ENCODE assay signal across 23 cellular contexts in the genomic region with DNA sequence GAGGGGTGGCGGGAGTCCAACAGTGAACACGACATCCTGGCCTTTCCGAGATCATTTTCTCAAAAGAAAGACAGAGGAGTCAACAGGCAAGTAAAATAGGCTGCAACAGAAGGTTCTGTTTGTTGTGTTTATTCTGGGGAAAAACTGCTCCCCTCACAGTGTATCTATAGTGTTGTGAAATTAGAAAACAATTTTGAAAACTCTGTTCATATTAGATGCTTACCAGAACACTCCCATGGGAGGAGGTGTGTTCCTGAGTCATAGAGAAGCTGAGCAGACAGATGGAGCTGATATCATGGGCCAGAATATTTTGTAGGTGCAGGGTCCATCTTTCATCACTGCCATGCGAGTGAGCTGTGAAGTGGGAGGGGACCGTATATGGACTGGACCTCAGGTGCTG. TPM values are rescaled to one million over a fixed set of nuclear protein-coding genes. Genes with fewer than 3 reads are reported as not detected.
DNase-seq lines count a peak whose midpoint lies in the region; ATAC-seq, FAIRE-seq and TF ChIP-seq lines count a peak whose summit lies in the region.
"Had no signal": no experiment of that assay in that cellular context is flagged by ENCODE, and none has a peak within 500 bp of the region (broad histone marks: within the 10 kb centered on the region; RNA-seq: fewer than 3 reads in every experiment).

No MANE protein-coding gene starts in this region.

- H3K4ac ChIP-seq in H1 (replicated peaks; ENCODE audit: insufficient read length, low read depth, low read length) = no peak overlapping the region

- WGBS in mammary epithelial cell (ENCODE audit: low coverage, missing lambda C conversion rate) = 53% methylated on average over 5 of the region's 5 CpGs
- WGBS in H1 (ENCODE audit: extremely low coverage in 1 of 2, insufficient coverage in 1 of 2, insufficient read length in 1 of 2, insufficient replicate concordance in 2 of 2, low coverage in 1 of 2, low lambda C conversion rate in 2 of 2, missing lambda C conversion rate in 1 of 2), 2 experiments = 87% methylated on average over 5 of the region's 5 CpGs; no CpG with 5 or more reads in 1 of the 2 experiments

- no peak overlapping the region for H3K23ac ChIP-seq in H1 (ENCODE audit: insufficient read length)

- H3K4me2 ChIP-seq in mammary epithelial cell (ENCODE audit: insufficient read depth, low read depth, low read length) (no peak overlapping the region), H1 (ENCODE audit: insufficient read depth in 1 of 2, low read depth in 2 of 2, low read length in 2 of 2) (no peak overlapping the region)
- H3K4me2 ChIP-seq: A549 had no signal

- H3K4me1 ChIP-seq in mammary epithelial cell (ENCODE audit: insufficient read depth, low read length) (no peaks in the 10 kb centered on the region), H1 (replicated peaks in 1 of 4; ENCODE audit: control insufficient read depth in 3 of 4, insufficient read depth in 4 of 4, low read length in 3 of 4) (peaks cover 4 to 27% (median 11%) of the 10 kb centered on the region in 4 experiments; a peak in 6 of 7 replicates), gastrocnemius medialis (no peaks in the 10 kb centered on the region), tibial artery (no peaks in the 10 kb centered on the region)
- H3K4me1 ChIP-seq: A549 had no signal

- no peak overlapping the region for H2BK5ac ChIP-seq in H1 (ENCODE audit: low read depth, low read length)

- H3K36me3 ChIP-seq in mammary epithelial cell (ENCODE audit: insufficient read depth, low read length) (no peaks in the 10 kb centered on the region), H1 (ENCODE audit: control insufficient read depth in 2 of 4, insufficient read depth in 4 of 4, low read length in 3 of 4) (no peaks in the 10 kb centered on the region; a peak in 1 of 8 replicates), gastrocnemius medialis (no peaks in the 10 kb centered on the region), tibial artery (no peaks in the 10 kb centered on the region)

- POLR2A ChIA-PET in MCF 10A (lab: Yijun Ruan, JAX) = interaction anchor here (0.5 to 0.9 kb wide), 3 partner anchors 10 to 940 kb away, joined by 3 to 5 read pairs (median 3); no protein-coding TSS in a partner anchor
- POLR2A ChIA-PET in H1 (lab: Charles Lee; ENCODE audit: partially characterized antibody) = no interaction called here

- no peaks in the 10 kb centered on the region for H3K9me3 Mint-ChIP-seq in MCF 10A (ENCODE audit: unreplicated experiment)

- H2BK12ac ChIP-seq in H1 (ENCODE audit: low read depth, low read length) = peak overlapping the region; percentile 55; the same call in 1 of the 2 replicates

- H3K23me2 ChIP-seq in H1 (ENCODE audit: low read depth, low read length) = no peaks in the 10 kb centered on the region

- H3K79me2 ChIP-seq in mammary epithelial cell (ENCODE audit: insufficient read depth, low read length) (no peaks in the 10 kb centered on the region), H1 (ENCODE audit: control insufficient read depth in 1 of 2, insufficient read depth in 2 of 2, low read length in 2 of 2) (no peaks in the 10 kb centered on the region)

- TF ChIP-seq POLR2A in H1 (IDR thresholded peaks at IDR 0.05; ENCODE audit: control extremely low read depth in 1 of 2, low read depth in 2 of 2, low read length in 2 of 2) (no peak), gastrocnemius medialis (IDR thresholded peaks at IDR 0.05) (no peak)

- H2AK5ac ChIP-seq in H1 (ENCODE audit: low read depth, low read length) = no peak overlapping the region

- H3K56ac ChIP-seq in H1 (replicated peaks; ENCODE audit: insufficient read length, low read depth, low read length) = no peak overlapping the region

- H3K9ac ChIP-seq in mammary epithelial cell (ENCODE audit: insufficient read depth, low read length) = no peak overlapping the region
- no peak overlapping the region for H3K9ac ChIP-seq in H1 (replicated peaks in 1 of 4; ENCODE audit: extremely low read depth in 1 of 4, low read depth in 3 of 4, low read length in 3 of 4)

- no peaks in the 10 kb centered on the region for H4K20me1 ChIP-seq in mammary epithelial cell (ENCODE audit: insufficient read depth, low read length)
- H4K20me1 ChIP-seq in H1 (replicated peaks in 1 of 2; ENCODE audit: control insufficient read depth in 1 of 2, insufficient read depth in 2 of 2, low read length in 2 of 2) = no peaks in the 10 kb centered on the region

- H3K27ac Mint-ChIP-seq in MCF 10A (ENCODE audit: low read depth, unreplicated experiment) = no peak overlapping the region
- H3K27ac Mint-ChIP-seq: CD4-positive, alpha-beta memory T cell had no signal

- no peaks in the 10 kb centered on the region for H3K36me3 Mint-ChIP-seq in MCF 10A (ENCODE audit: insufficient read depth, unreplicated experiment)
- H3K36me3 Mint-ChIP-seq: CD4-positive, alpha-beta memory T cell had no signal

- no peak overlapping the region for H3K4me3 Mint-ChIP-seq in MCF 10A (ENCODE audit: unreplicated experiment)
- H3K4me3 Mint-ChIP-seq: CD4-positive, alpha-beta memory T cell had no signal

- H3K27ac ChIP-seq in mammary epithelial cell (ENCODE audit: insufficient read depth, low read depth, low read length) = no peak overlapping the region
- H3K27ac ChIP-seq in H1 (ENCODE audit: low read depth, low read length) = no peak overlapping the region
- peak overlapping the region in 1 of 4 donors; percentile 10 for H3K27ac ChIP-seq in gastrocnemius medialis
- H3K27ac ChIP-seq in tibial artery = no peak overlapping the region
- H3K27ac ChIP-seq: A549 had no signal

- no peak overlapping the region for H3K4me3 ChIP-seq in mammary epithelial cell (replicated peaks in 1 of 3; ENCODE audit: insufficient read depth in 1 of 3, low read depth in 2 of 3, low read length in 3 of 3)
- no peak overlapping the region for H3K4me3 ChIP-seq in H1 (ENCODE audit: extremely low read depth in 1 of 4, insufficient read depth in 2 of 4, low read depth in 3 of 4, low read length in 4 of 4)
- H3K4me3 ChIP-seq in gastrocnemius medialis = no peak overlapping the region
- no peak overlapping the region for H3K4me3 ChIP-seq in tibial artery
- H3K4me3 ChIP-seq: A549 had no signal

- no peak overlapping the region for H3K18ac ChIP-seq in H1 (ENCODE audit: extremely low read depth, low read length)

- intact Hi-C loops in MCF 10A (cut with micrococcal nuclease) = no loop called here
- intact Hi-C loops in mammary epithelial cell (cut with micrococcal nuclease) = no loop called here
- intact Hi-C loops in gastrocnemius medialis (cut with DNase I; ENCODE audit: low total_unique reads) = no loop called here
- intact Hi-C loops in tibial artery (cut with DNase I; ENCODE audit: low total_unique reads) = no loop called here

- no peak for FAIRE-seq in H1 (lab: Jason Lieb, UNC)
- FAIRE-seq: A549, GM12891, GM18507 had no signal

- in situ Hi-C loops in mammary epithelial cell (cut with MboI; ENCODE audit: low sequenced_read_pairs in 2 of 2) = no loop called here
- in situ Hi-C loops in gastrocnemius medialis (cut with MboI; ENCODE audit: low sequenced_read_pairs in 4 of 4) = no loop called here

- H4K91ac ChIP-seq in H1 (replicated peaks; ENCODE audit: insufficient read length, low read length) = no peak overlapping the region

- H3K9me3 ChIP-seq in mammary epithelial cell (replicated peaks; ENCODE audit: insufficient read depth, low read length) = no peaks in the 10 kb centered on the region
- H3K9me3 ChIP-seq in H1 (ENCODE audit: insufficient read depth in 2 of 2, low read depth in 1 of 2, low read length in 1 of 2) = peaks cover 7% of the 10 kb centered on the region in 2 experiments; a peak in 3 of 4 replicates
- no peaks in the 10 kb centered on the region for H3K9me3 ChIP-seq in gastrocnemius medialis
- H3K9me3 ChIP-seq in tibial artery = no peaks in the 10 kb centered on the region
- H3K9me3 ChIP-seq: A549 had no signal

- H2BK20ac ChIP-seq in H1 (ENCODE audit: low read length) = no peak overlapping the region; the same call in 1 of the 2 replicates

- no peak for TF ChIP-seq EP300 in H1 (IDR thresholded peaks at IDR 0.05; ENCODE audit: borderline replicate concordance in 1 of 2, low read depth in 2 of 2, low read length in 2 of 2)

- TF ChIP-seq CTCF in MCF 10A (IDR thresholded peaks at IDR 0.05; ENCODE audit: unreplicated experiment) (no peak), mammary epithelial cell (conservative IDR thresholded peaks at IDR 0.05 in 1 of 2, IDR thresholded peaks at IDR 0.05 in 1 of 2; ENCODE audit: extremely low read depth in 1 of 2, insufficient read depth in 1 of 2, low read depth in 1 of 2, low read length in 2 of 2) (no peak), H1 (IDR thresholded peaks at IDR 0.05; ENCODE audit: control extremely low read depth in 1 of 3, insufficient read depth in 1 of 3, low read depth in 1 of 3, low read length in 3 of 3) (no peak), gastrocnemius medialis (IDR thresholded peaks at IDR 0.05 in 4 of 5, conservative IDR thresholded peaks at IDR 0.05 in 1 of 5) (no peak), tibial artery (IDR thresholded peaks at IDR 0.05) (no peak)

- H3K27me3 ChIP-seq in mammary epithelial cell (ENCODE audit: insufficient read depth, low read length) (peaks cover 9% of the 10 kb centered on the region), H1 (replicated peaks in 1 of 4; ENCODE audit: control insufficient read depth in 3 of 4, extremely low read depth in 1 of 4, insufficient read depth in 3 of 4, low read length in 3 of 4) (no peaks in the 10 kb centered on the region), gastrocnemius medialis (peaks cover 0 to 4% (median 0%) of the 10 kb centered on the region in 3 donors), tibial artery (no peaks in the 10 kb centered on the region)

- CTCF ChIA-PET in MCF 10A (lab: Yijun Ruan, JAX) (interaction anchor here (0.5 to 1.3 kb wide), 2 partner anchors 19 to 39 kb away, joined by 3 to 4 read pairs; no protein-coding TSS in a partner anchor), mammary epithelial cell (lab: Charles Lee; ENCODE audit: low non-redundant PET) (no interaction called here), H1 (lab: Charles Lee; ENCODE audit: partially characterized antibody) (interaction anchor here (0.8 to 2.1 kb wide), 4 partner anchors 11 to 43 kb away, joined by 3 to 8 read pairs (median 4); no protein-coding TSS in a partner anchor)

- no peak overlapping the region for H2AFZ ChIP-seq in mammary epithelial cell (ENCODE audit: low read depth, low read length)
- no peak overlapping the region for H2AFZ ChIP-seq in H1 (ENCODE audit: low read length)

- H3K4me1 Mint-ChIP-seq in MCF 10A (ENCODE audit: insufficient read depth, unreplicated experiment) = no peaks in the 10 kb centered on the region

- no peaks in the 10 kb centered on the region for H3K79me1 ChIP-seq in H1 (ENCODE audit: low read depth, low read length)

- TF ChIP-seq RAD21 in H1 (IDR thresholded peaks at IDR 0.05 in 1 of 2, conservative IDR thresholded peaks at IDR 0.05 in 1 of 2; ENCODE audit: low read depth in 2 of 2, low read length in 2 of 2) = no peak

- H2BK120ac ChIP-seq in H1 (replicated peaks; ENCODE audit: low read depth, low read length) = peak overlapping the region; percentile 25

- peaks cover 13% of the 10 kb centered on the region for H3K27me3 Mint-ChIP-seq in MCF 10A (ENCODE audit: insufficient read depth, unreplicated experiment)

- BruUV-seq in MCF 10A (replicated peaks; lab: Mats Ljungman, UMichigan) (no TSS peak), mammary epithelial cell (replicated peaks; lab: Mats Ljungman, UMichigan) (no TSS peak)

- dilution Hi-C loops in mammary epithelial cell (cut with HindIII; ENCODE audit: low sequenced_read_pairs) = no loop called here

- no peak overlapping the region for H3K14ac ChIP-seq in H1 (ENCODE audit: insufficient read length)

- no peak overlapping the region for H2BK15ac ChIP-seq in H1 (ENCODE audit: low read length)

- DNase-seq in MCF 10A (ENCODE audit: unreplicated experiment) (peak; percentile 5), mammary epithelial cell (no peak), NCI-H446 (lab: John Stamatoyannopoulos, UW) (peak; percentile 45 to 66), H1 (ENCODE audit: low read depth in 1 of 2, low spot score in 2 of 2) (no peak), gastrocnemius medialis (peak in 1 of 2 donors; percentile 20), NCI-H1092 treated with DMSO at 0.1 percent for 48 hours (lab: John Stamatoyannopoulos, UW) (no peak), tibial artery (no peak)
- DNase-seq: 8988T; C1 segment of cervical spinal cord; Calu3; CD4-positive, alpha-beta memory T cell; COR-L47; DMS79 treated with DMSO at 0.1 percent for 48 hours; GF-D8; GOT3; H7; HCEC 1CT had no signal

- H4K5ac ChIP-seq in H1 (ENCODE audit: insufficient read length, low read depth, low read length) = no peak overlapping the region

- peak; percentile 60 to 66 for ATAC-seq in gastrocnemius medialis
- ATAC-seq in GM21515 (IDR thresholded peaks at IDR 0.05; ENCODE audit: unreplicated experiment) = no peak
- ATAC-seq: A549 had no signal

- no peak overlapping the region for H4K8ac ChIP-seq in H1 (ENCODE audit: extremely low read depth, insufficient read depth, low read length)

RNA-seq across cellular contexts. Expression of gene PABPC3, which starts 37.0 kb away (rescaled TPM):
- total RNA-seq in MCF 10A (2022) = 0.72 and 0.96 TPM in 2 replicates
- under 1 TPM; 0.17 to 0.19 TPM for total RNA-seq in mammary epithelial cell
- 0.16 TPM for polyA plus RNA-seq in mammary epithelial cell
- polyA minus RNA-seq in mammary epithelial cell = 0.36 TPM
- total RNA-seq in H1 (2021; fragmentation: NEBNext Ultra II Directional; extraction: Animal tissue kit (Norgen Biotek cat#: 25700)) = 0.48 TPM in 2 replicates
- 0.14 and 0.18 TPM in 2 replicates for polyA plus RNA-seq in H1 (2011; rRNA removed)
- polyA plus RNA-seq in H1 (2011; cell fraction: cytosol; rRNA removed) = 0.13 TPM
- polyA plus RNA-seq in H1 (2011; cell fraction: nucleus; rRNA removed) = 0.11 TPM
- polyA plus RNA-seq in H1 (2012, experiment 1 of 2) = 0.25 to 1.5 TPM (median 0.47 TPM) in 4 replicates
- 0.18 TPM for polyA plus RNA-seq in H1 (2012, experiment 2 of 2)
- polyA plus RNA-seq in H1 (2013, experiment 1 of 2) = 0.32 TPM
- 0.37 TPM for polyA plus RNA-seq in H1 (2013, experiment 2 of 2)
- 0.15 and 0.22 TPM in 2 replicates for polyA minus RNA-seq in H1 (2011; rRNA and poly(A)+ RNA removed)
- not detected for polyA minus RNA-seq in H1 (2011; cell fraction: cytosol; rRNA and poly(A)+ RNA removed)
- 0.30 TPM for polyA minus RNA-seq in H1 (2011; cell fraction: nucleus; rRNA and poly(A)+ RNA removed)
- not detected for total RNA-seq in gastrocnemius medialis
- polyA plus RNA-seq: BJ had no signal

RNA-seq across cellular contexts. Expression of gene AMER2, which starts 39.1 kb away (rescaled TPM):
- not detected in 2 replicates for total RNA-seq in MCF 10A (2022)
- total RNA-seq in mammary epithelial cell = not detected
- polyA plus RNA-seq in mammary epithelial cell = not detected
- polyA minus RNA-seq in mammary epithelial cell = not detected
- total RNA-seq in H1 (2021; fragmentation: NEBNext Ultra II Directional; extraction: Animal tissue kit (Norgen Biotek cat#: 25700)) = 0.50 and 0.57 TPM in 2 replicates
- polyA plus RNA-seq in H1 (2011; rRNA removed) = 0.14 and 0.16 TPM in 2 replicates
- 0.14 TPM for polyA plus RNA-seq in H1 (2011; cell fraction: cytosol; rRNA removed)
- polyA plus RNA-seq in H1 (2011; cell fraction: nucleus; rRNA removed) = 0.16 TPM
- 0.11 to 0.30 TPM (median 0.18 TPM) in 4 replicates for polyA plus RNA-seq in H1 (2012, experiment 1 of 2)
- 0.09 TPM for polyA plus RNA-seq in H1 (2012, experiment 2 of 2)
- polyA plus RNA-seq in H1 (2013, experiment 1 of 2) = 0.14 TPM
- 0.20 TPM for polyA plus RNA-seq in H1 (2013, experiment 2 of 2)
- 0.17 and 0.25 TPM in 2 replicates for polyA minus RNA-seq in H1 (2011; rRNA and poly(A)+ RNA removed)
- polyA minus RNA-seq in H1 (2011; cell fraction: cytosol; rRNA and poly(A)+ RNA removed) = 0.15 TPM
- 0.30 TPM for polyA minus RNA-seq in H1 (2011; cell fraction: nucleus; rRNA and poly(A)+ RNA removed)
- under 1 TPM in 3 of 4 donors, not detected in 1; 0.10 to 0.87 (median 0.27) TPM for total RNA-seq in gastrocnemius medialis
- total RNA-seq: Calu3; CD4-positive, alpha-beta memory T cell; G401 had no signal
- polyA plus RNA-seq: A549; BJ; CD4-positive, alpha-beta memory T cell had no signal

Comparison
In these comparisons a context has a peak if more than half of its experiments do, and no peak if none do; other contexts are left out.
1. DNase-seq: peak in MCF 10A (single experiment) and NCI-H446 (2 of 2); none in mammary epithelial cell (single experiment), H1 (0 of 2), NCI-H1092 treated with DMSO at 0.1 percent for 48 hours (single experiment) and tibial artery (0 of 2).